In the genomic region with DNA sequence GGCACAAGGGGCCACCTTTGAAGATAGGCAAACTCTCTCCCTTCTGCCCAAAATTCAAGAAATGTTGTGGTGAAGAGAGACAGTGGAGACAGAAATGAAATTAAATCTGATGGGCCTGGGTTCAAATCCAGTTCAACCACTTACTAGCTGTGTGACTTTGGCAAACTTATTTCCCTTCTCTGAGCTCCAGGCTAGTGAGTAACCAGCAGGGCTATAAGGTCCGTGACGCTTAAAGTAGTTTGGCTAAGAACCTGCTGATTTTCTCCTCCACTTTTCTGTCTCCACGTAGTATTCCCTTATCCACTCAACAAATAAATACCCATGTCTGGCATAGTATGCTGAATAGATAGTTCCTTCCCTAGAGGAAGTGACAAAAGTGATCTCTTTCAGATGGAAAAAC, we compare ENCODE assay signal across 9 cellular contexts. TPM values are rescaled to one million over a fixed set of nuclear protein-coding genes. Genes with fewer than 3 reads are reported as not detected.
DNase-seq lines count a peak whose midpoint lies in the region; ATAC-seq and TF ChIP-seq lines count a peak whose summit lies in the region.
"Had no signal": no experiment of that assay in that cellular context is flagged by ENCODE, and none has a peak within 500 bp of the region (broad histone marks: within the 10 kb centered on the region; RNA-seq: fewer than 3 reads in every experiment).

No MANE protein-coding gene starts in this region.

- no peaks in the 10 kb centered on the region for H3K36me3 ChIP-seq in CD4-positive, CD25-positive, alpha-beta regulatory T cell (ENCODE audit: control insufficient read depth, insufficient read depth, low read length)
- H3K36me3 ChIP-seq: adrenal gland had no signal

- no peaks in the 10 kb centered on the region for H3K9me3 ChIP-seq in CD4-positive, CD25-positive, alpha-beta regulatory T cell (ENCODE audit: control insufficient read depth in 2 of 2, low read length in 2 of 2)
- H3K9me3 ChIP-seq: adrenal gland had no signal

- TF ChIP-seq CTCF in choroid plexus epithelial cell (conservative IDR thresholded peaks at IDR 0.05; ENCODE audit: low read depth, low read length): no peak
- no peak for TF ChIP-seq CTCF in nephron (IDR thresholded peaks at IDR 0.05; ENCODE audit: unreplicated experiment in 3 of 3)

- H3K4me1 ChIP-seq in CD4-positive, CD25-positive, alpha-beta regulatory T cell (ENCODE audit: control insufficient read depth, insufficient read depth, low read length, poor library complexity, severe bottlenecking): peaks cover 68% of the 10 kb centered on the region

- H3K27ac Mint-ChIP-seq in CD4-positive, CD25-positive, alpha-beta regulatory T cell: peak overlapping the region; percentile 93 to 96 (median 94)
- peak overlapping the region; percentile 76 to 83 (median 82) for H3K27ac Mint-ChIP-seq in nephron

- H3K4me1 Mint-ChIP-seq in CD4-positive, CD25-positive, alpha-beta regulatory T cell: peaks cover 9 to 77% (median 36%) of the 10 kb centered on the region in 4 donors
- H3K4me1 Mint-ChIP-seq in nephron: peaks cover 39% of the 10 kb centered on the region

- peaks cover 0 to 1% (median 0%) of the 10 kb centered on the region in 7 donors for H3K9me3 Mint-ChIP-seq in CD4-positive, CD25-positive, alpha-beta regulatory T cell
- no peaks in the 10 kb centered on the region for H3K9me3 Mint-ChIP-seq in nephron

- peaks cover 6% of the 10 kb centered on the region for H3K27me3 Mint-ChIP-seq in CD4-positive, CD25-positive, alpha-beta regulatory T cell
- H3K27me3 Mint-ChIP-seq in nephron (ENCODE audit: low read depth): peaks cover 13% of the 10 kb centered on the region

- H3K27ac ChIP-seq in CD4-positive, CD25-positive, alpha-beta regulatory T cell (ENCODE audit: insufficient read depth, low read length, poor library complexity, severe bottlenecking): peak overlapping the region; percentile 80

- peaks cover 9% of the 10 kb centered on the region for H3K36me3 Mint-ChIP-seq in CD4-positive, CD25-positive, alpha-beta regulatory T cell
- H3K36me3 Mint-ChIP-seq in nephron (ENCODE audit: low read depth): peaks cover 6% of the 10 kb centered on the region

- H3K4me3 Mint-ChIP-seq in CD4-positive, CD25-positive, alpha-beta regulatory T cell: peak overlapping the region; percentile 91 to 96 (median 94)
- H3K4me3 Mint-ChIP-seq in nephron: peak overlapping the region; percentile 88 to 95 (median 91)

- no peaks in the 10 kb centered on the region for H3K27me3 ChIP-seq in CD4-positive, CD25-positive, alpha-beta regulatory T cell (ENCODE audit: control insufficient read depth, insufficient read depth, low read length)
- H3K27me3 ChIP-seq: adrenal gland had no signal

- ATAC-seq in CD4-positive, CD25-positive, alpha-beta regulatory T cell (ENCODE audit: low read depth in 2 of 2): no peak
- ATAC-seq in HG02623 (IDR thresholded peaks at IDR 0.05; ENCODE audit: unreplicated experiment): no peak

- peak overlapping the region; percentile 93 for H3K4me3 ChIP-seq in CD4-positive, CD25-positive, alpha-beta regulatory T cell (ENCODE audit: low read depth, low read length)
- H3K4me3 ChIP-seq in choroid plexus epithelial cell (ENCODE audit: low read depth, low read length): peak overlapping the region; percentile 81

- no peak for DNase-seq in CD4-positive, CD25-positive, alpha-beta regulatory T cell
- DNase-seq in NAMALWA (ENCODE audit: low spot score) (peak; percentile 49), choroid plexus epithelial cell (ENCODE audit: low read depth) (no peak), NCI-H2196 (lab: John Stamatoyannopoulos, UW; ENCODE audit: unreplicated experiment) (no peak), RPMI8226 (no peak), putamen (ENCODE audit: low spot score) (no peak)
- DNase-seq: adrenal gland had no signal

RNA-seq across cellular contexts. Expression of a gene that starts 1.9 kb away (rescaled TPM):
- 60.2 TPM for total RNA-seq in CD4-positive, CD25-positive, alpha-beta regulatory T cell
- 10 to 100 TPM; 22.0 to 25.5 (median 23.6) TPM for polyA plus RNA-seq in CD4-positive, CD25-positive, alpha-beta regulatory T cell
